In the genomic region with DNA sequence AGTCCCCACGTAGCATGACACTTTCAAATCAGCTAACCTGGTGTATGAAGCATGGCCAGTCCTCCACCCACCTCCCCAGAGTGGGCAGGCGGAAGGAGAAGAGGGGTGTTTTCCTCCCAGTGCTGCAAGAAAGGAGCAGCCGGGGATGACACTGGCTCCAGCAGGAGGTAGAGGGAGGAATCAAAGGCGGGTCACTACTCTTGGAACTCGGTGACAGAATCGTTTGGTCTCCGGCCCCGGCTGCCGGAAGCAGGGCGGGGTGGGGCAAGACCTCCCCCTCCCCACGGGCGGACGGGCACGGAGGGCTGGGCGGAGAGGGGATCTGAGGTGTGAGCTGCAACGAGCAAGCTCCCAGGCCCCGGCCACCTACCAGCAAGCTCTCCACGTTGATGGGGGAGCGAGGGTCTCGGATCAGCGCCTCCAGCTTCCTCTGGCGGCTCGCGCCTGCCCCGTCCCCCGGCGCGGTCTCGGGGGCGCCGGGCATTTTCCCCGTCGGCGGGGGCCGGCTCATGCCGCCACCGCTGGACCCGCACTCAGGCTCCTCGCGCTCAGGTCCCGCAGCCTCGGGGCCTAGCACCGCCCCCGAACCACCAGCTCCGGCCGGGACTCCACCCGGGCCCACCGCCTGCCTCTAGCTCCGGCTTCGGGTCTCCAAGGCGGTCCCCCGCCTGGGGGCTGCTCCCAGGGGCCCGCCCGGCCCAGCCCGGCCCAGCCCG, we compare ENCODE assay signal across 1 cellular context.
TF ChIP-seq lines count a peak whose summit lies in the region.

No MANE protein-coding gene starts in this region.

TF ChIP-seq in HepG2, 621 proteins besides CTCF, POLR2A, EP300 and RAD21 (continued from another document and continues in another):
- TF ChIP-seq, protein P1, sequence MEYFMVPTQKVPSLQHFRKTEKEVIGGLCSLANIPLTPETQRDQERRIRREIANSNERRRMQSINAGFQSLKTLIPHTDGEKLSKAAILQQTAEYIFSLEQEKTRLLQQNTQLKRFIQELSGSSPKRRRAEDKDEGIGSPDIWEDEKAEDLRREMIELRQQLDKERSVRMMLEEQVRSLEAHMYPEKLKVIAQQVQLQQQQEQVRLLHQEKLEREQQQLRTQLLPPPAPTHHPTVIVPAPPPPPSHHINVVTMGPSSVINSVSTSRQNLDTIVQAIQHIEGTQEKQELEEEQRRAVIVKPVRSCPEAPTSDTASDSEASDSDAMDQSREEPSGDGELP (IDR thresholded peaks at IDR 0.05; ENCODE audit: borderline replicate concordance, low read depth) = peak; percentile 76; the same call in 1 of the 2 replicates
- peak; percentile 61 for TF ChIP-seq DR1 (CRISPR knock-in tag; IDR thresholded peaks at IDR 0.05)
- TF ChIP-seq, protein P2, sequence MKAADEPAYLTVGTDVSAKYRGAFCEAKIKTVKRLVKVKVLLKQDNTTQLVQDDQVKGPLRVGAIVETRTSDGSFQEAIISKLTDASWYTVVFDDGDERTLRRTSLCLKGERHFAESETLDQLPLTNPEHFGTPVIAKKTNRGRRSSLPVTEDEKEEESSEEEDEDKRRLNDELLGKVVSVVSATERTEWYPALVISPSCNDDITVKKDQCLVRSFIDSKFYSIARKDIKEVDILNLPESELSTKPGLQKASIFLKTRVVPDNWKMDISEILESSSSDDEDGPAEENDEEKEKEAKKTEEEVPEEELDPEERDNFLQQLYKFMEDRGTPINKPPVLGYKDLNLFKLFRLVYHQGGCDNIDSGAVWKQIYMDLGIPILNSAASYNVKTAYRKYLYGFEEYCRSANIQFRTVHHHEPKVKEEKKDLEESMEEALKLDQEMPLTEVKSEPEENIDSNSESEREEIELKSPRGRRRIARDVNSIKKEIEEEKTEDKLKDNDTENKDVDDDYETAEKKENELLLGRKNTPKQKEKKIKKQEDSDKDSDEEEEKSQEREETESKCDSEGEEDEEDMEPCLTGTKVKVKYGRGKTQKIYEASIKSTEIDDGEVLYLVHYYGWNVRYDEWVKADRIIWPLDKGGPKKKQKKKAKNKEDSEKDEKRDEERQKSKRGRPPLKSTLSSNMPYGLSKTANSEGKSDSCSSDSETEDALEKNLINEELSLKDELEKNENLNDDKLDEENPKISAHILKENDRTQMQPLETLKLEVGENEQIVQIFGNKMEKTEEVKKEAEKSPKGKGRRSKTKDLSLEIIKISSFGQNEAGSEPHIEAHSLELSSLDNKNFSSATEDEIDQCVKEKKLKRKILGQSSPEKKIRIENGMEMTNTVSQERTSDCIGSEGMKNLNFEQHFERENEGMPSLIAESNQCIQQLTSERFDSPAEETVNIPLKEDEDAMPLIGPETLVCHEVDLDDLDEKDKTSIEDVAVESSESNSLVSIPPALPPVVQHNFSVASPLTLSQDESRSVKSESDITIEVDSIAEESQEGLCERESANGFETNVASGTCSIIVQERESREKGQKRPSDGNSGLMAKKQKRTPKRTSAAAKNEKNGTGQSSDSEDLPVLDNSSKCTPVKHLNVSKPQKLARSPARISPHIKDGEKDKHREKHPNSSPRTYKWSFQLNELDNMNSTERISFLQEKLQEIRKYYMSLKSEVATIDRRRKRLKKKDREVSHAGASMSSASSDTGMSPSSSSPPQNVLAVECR (CRISPR knock-in tag; IDR thresholded peaks at IDR 0.05; ENCODE audit: borderline replicate concordance) = peak; percentile 89; the same call in 1 of the 2 replicates
- TF ChIP-seq ZNF720 (CRISPR knock-in tag; IDR thresholded peaks at IDR 0.05) = no peak
- no peak; the same call in 1 of the 2 replicates for TF ChIP-seq HOXA9 (CRISPR knock-in tag; IDR thresholded peaks at IDR 0.05; ENCODE audit: borderline replicate concordance)
- TF ChIP-seq ASH2L (IDR thresholded peaks at IDR 0.05; ENCODE audit: insufficient read length, low read depth, low read length) = no peak
- TF ChIP-seq TBX2 (CRISPR knock-in tag; IDR thresholded peaks at IDR 0.05; ENCODE audit: borderline replicate concordance) = no peak; the same call in 1 of the 2 replicates
- TF ChIP-seq, protein P3, sequence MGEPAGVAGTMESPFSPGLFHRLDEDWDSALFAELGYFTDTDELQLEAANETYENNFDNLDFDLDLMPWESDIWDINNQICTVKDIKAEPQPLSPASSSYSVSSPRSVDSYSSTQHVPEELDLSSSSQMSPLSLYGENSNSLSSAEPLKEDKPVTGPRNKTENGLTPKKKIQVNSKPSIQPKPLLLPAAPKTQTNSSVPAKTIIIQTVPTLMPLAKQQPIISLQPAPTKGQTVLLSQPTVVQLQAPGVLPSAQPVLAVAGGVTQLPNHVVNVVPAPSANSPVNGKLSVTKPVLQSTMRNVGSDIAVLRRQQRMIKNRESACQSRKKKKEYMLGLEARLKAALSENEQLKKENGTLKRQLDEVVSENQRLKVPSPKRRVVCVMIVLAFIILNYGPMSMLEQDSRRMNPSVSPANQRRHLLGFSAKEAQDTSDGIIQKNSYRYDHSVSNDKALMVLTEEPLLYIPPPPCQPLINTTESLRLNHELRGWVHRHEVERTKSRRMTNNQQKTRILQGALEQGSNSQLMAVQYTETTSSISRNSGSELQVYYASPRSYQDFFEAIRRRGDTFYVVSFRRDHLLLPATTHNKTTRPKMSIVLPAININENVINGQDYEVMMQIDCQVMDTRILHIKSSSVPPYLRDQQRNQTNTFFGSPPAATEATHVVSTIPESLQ (CRISPR knock-in tag; conservative IDR thresholded peaks at IDR 0.05) = 0 out of 2 replicates have a peak, but pooled peaks have one; percentile 48
- no peak for TF ChIP-seq ZKSCAN5 (CRISPR knock-in tag; IDR thresholded peaks at IDR 0.05)
- TF ChIP-seq ADNP (CRISPR knock-in tag; IDR thresholded peaks at IDR 0.05) = no peak
- peak; percentile 82 for TF ChIP-seq HIVEP1 (CRISPR knock-in tag; IDR thresholded peaks at IDR 0.05)
- TF ChIP-seq ZNF296 (CRISPR knock-in tag; conservative IDR thresholded peaks at IDR 0.05) = no peak
- no peak for TF ChIP-seq ZFP36L2 (CRISPR knock-in tag; IDR thresholded peaks at IDR 0.05)
- peak; percentile 82; the same call in 1 of the 2 replicates for TF ChIP-seq ZFP90 (CRISPR knock-in tag; IDR thresholded peaks at IDR 0.05; ENCODE audit: borderline replicate concordance)
- TF ChIP-seq MIER2 (CRISPR knock-in tag; IDR thresholded peaks at IDR 0.05) = peak; percentile 81
- TF ChIP-seq CREB1 (IDR thresholded peaks at IDR 0.05) = no peak
- TF ChIP-seq CREB1 (CRISPR knock-in tag; IDR thresholded peaks at IDR 0.05) = no peak
- TF ChIP-seq BORCS8-MEF2B (CRISPR knock-in tag; IDR thresholded peaks at IDR 0.05) = peak; percentile 75
- peak; percentile 28; the same call in 1 of the 2 replicates for TF ChIP-seq TSC22D2 (CRISPR knock-in tag; IDR thresholded peaks at IDR 0.05; ENCODE audit: borderline replicate concordance)
- TF ChIP-seq, protein P4, sequence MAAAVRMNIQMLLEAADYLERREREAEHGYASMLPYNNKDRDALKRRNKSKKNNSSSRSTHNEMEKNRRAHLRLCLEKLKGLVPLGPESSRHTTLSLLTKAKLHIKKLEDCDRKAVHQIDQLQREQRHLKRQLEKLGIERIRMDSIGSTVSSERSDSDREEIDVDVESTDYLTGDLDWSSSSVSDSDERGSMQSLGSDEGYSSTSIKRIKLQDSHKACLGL (CRISPR knock-in tag; IDR thresholded peaks at IDR 0.05) = peak; percentile 75
- TF ChIP-seq, protein P5, sequence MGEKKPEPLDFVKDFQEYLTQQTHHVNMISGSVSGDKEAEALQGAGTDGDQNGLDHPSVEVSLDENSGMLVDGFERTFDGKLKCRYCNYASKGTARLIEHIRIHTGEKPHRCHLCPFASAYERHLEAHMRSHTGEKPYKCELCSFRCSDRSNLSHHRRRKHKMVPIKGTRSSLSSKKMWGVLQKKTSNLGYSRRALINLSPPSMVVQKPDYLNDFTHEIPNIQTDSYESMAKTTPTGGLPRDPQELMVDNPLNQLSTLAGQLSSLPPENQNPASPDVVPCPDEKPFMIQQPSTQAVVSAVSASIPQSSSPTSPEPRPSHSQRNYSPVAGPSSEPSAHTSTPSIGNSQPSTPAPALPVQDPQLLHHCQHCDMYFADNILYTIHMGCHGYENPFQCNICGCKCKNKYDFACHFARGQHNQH (CRISPR knock-in tag; IDR thresholded peaks at IDR 0.05) = peak; percentile 87
- 0 out of 2 replicates have a peak, but pooled peaks have one; percentile 53 for TF ChIP-seq ZNF552 (CRISPR knock-in tag; IDR thresholded peaks at IDR 0.05; ENCODE audit: borderline replicate concordance)
- peak; percentile 83; the same call in 1 of the 2 replicates for TF ChIP-seq ZSCAN20 (CRISPR knock-in tag; IDR thresholded peaks at IDR 0.05; ENCODE audit: borderline replicate concordance)
- TF ChIP-seq NFATC3 (CRISPR knock-in tag; IDR thresholded peaks at IDR 0.05) = peak; percentile 64; the same call in 1 of the 2 replicates
- TF ChIP-seq SMYD3 (CRISPR knock-in tag; IDR thresholded peaks at IDR 0.05) = peak; percentile 82; the same call in 1 of the 2 replicates
- TF ChIP-seq RXRA (CRISPR knock-in tag; IDR thresholded peaks at IDR 0.05) = peak; percentile 90
- TF ChIP-seq ZSCAN29 (CRISPR knock-in tag; conservative IDR thresholded peaks at IDR 0.05) = peak; percentile 21
- TF ChIP-seq HNF4G (IDR thresholded peaks at IDR 0.05; ENCODE audit: borderline replicate concordance, low read depth, low read length) = 0 out of 2 replicates have a peak, but pooled peaks have one; percentile 34
- TF ChIP-seq HNF4G (CRISPR knock-in tag; IDR thresholded peaks at IDR 0.05; ENCODE audit: borderline replicate concordance, low read depth) = no peak; the same call in 1 of the 2 replicates
- TF ChIP-seq ZMAT3 (CRISPR knock-in tag; conservative IDR thresholded peaks at IDR 0.05) = peak; percentile 87
- peak; percentile 63; the same call in 1 of the 2 replicates for TF ChIP-seq HOXA5 (CRISPR knock-in tag; IDR thresholded peaks at IDR 0.05)
- peak; percentile 67 for TF ChIP-seq GATAD1 (CRISPR knock-in tag; IDR thresholded peaks at IDR 0.05)
- TF ChIP-seq, protein P6, sequence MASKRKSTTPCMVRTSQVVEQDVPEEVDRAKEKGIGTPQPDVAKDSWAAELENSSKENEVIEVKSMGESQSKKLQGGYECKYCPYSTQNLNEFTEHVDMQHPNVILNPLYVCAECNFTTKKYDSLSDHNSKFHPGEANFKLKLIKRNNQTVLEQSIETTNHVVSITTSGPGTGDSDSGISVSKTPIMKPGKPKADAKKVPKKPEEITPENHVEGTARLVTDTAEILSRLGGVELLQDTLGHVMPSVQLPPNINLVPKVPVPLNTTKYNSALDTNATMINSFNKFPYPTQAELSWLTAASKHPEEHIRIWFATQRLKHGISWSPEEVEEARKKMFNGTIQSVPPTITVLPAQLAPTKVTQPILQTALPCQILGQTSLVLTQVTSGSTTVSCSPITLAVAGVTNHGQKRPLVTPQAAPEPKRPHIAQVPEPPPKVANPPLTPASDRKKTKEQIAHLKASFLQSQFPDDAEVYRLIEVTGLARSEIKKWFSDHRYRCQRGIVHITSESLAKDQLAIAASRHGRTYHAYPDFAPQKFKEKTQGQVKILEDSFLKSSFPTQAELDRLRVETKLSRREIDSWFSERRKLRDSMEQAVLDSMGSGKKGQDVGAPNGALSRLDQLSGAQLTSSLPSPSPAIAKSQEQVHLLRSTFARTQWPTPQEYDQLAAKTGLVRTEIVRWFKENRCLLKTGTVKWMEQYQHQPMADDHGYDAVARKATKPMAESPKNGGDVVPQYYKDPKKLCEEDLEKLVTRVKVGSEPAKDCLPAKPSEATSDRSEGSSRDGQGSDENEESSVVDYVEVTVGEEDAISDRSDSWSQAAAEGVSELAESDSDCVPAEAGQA (IDR thresholded peaks at IDR 0.05; ENCODE audit: low read depth) = no peak
- TF ChIP-seq, protein P6 (CRISPR knock-in tag; IDR thresholded peaks at IDR 0.05; ENCODE audit: borderline replicate concordance) = no peak; the same call in none of the 2 replicates
- 0 out of 2 replicates have a peak, but pooled peaks have one; percentile 51 for TF ChIP-seq ZNF225 (CRISPR knock-in tag; IDR thresholded peaks at IDR 0.05)
- no peak for TF ChIP-seq ATRX (CRISPR knock-in tag; IDR thresholded peaks at IDR 0.05; ENCODE audit: borderline replicate concordance)
- TF ChIP-seq, protein P7, sequence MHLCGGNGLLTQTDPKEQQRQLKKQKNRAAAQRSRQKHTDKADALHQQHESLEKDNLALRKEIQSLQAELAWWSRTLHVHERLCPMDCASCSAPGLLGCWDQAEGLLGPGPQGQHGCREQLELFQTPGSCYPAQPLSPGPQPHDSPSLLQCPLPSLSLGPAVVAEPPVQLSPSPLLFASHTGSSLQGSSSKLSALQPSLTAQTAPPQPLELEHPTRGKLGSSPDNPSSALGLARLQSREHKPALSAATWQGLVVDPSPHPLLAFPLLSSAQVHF (CRISPR knock-in tag; IDR thresholded peaks at IDR 0.05) = peak; percentile 63; the same call in 1 of the 2 replicates
- TF ChIP-seq, protein P8, sequence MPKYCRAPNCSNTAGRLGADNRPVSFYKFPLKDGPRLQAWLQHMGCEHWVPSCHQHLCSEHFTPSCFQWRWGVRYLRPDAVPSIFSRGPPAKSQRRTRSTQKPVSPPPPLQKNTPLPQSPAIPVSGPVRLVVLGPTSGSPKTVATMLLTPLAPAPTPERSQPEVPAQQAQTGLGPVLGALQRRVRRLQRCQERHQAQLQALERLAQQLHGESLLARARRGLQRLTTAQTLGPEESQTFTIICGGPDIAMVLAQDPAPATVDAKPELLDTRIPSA (CRISPR knock-in tag; IDR thresholded peaks at IDR 0.05; ENCODE audit: borderline replicate concordance) = no peak
- peak; percentile 66; the same call in 1 of the 2 replicates for TF ChIP-seq ZNF558 (CRISPR knock-in tag; IDR thresholded peaks at IDR 0.05; ENCODE audit: borderline replicate concordance)
- TF ChIP-seq MBNL3 (CRISPR knock-in tag; conservative IDR thresholded peaks at IDR 0.05) = no peak
- TF ChIP-seq, protein P9, sequence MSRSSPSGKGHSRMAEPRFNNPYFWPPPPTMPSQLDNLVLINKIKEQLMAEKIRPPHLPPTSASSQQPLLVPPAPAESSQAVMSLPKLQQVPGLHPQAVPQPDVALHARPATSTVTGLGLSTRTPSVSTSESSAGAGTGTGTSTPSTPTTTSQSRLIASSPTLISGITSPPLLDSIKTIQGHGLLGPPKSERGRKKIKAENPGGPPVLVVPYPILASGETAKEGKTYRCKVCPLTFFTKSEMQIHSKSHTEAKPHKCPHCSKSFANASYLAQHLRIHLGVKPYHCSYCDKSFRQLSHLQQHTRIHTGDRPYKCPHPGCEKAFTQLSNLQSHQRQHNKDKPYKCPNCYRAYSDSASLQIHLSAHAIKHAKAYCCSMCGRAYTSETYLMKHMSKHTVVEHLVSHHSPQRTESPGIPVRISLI (CRISPR knock-in tag; IDR thresholded peaks at IDR 0.05; ENCODE audit: borderline replicate concordance) = peak; percentile 53; the same call in 1 of the 2 replicates
- no peak for TF ChIP-seq RELA (CRISPR knock-in tag; IDR thresholded peaks at IDR 0.05)
- TF ChIP-seq FOXO1 (CRISPR knock-in tag; IDR thresholded peaks at IDR 0.05) = peak; percentile 85
- no peak for TF ChIP-seq JUND (CRISPR knock-in tag; IDR thresholded peaks at IDR 0.05)
- peak; percentile 80 for TF ChIP-seq ELF1 (CRISPR knock-in tag; IDR thresholded peaks at IDR 0.05)
